Comparison of ENCODE assay signal across 8 cellular contexts in genomic region chr20:62624325-62624690, GRCh38. TPM values are rescaled to one million over a fixed set of nuclear protein-coding genes. Genes with fewer than 3 reads are reported as not detected.
DNase-seq lines count a peak whose midpoint lies in the region; ATAC-seq and TF ChIP-seq lines count a peak whose summit lies in the region.

No MANE protein-coding gene starts in this region.

- peak overlapping the region; percentile 100 for H3K27ac ChIP-seq in C4-2B
- peak overlapping the region; percentile 92 for H3K27ac ChIP-seq in mesodermal cell (ENCODE audit: low read depth, low read length, severe bottlenecking)

- H3K4me1 ChIP-seq in mesodermal cell (ENCODE audit: control insufficient read depth, insufficient read depth, low read length, poor library complexity, severe bottlenecking) = peaks cover 32% of the 10 kb centered on the region

- POLR2A ChIA-PET in activated naive CD8-positive, alpha-beta T cell treated with anti-CD3 and anti-CD28 coated beads, Interleukin-2, amount 10 ng/mL, durations not matched to agents 7 days and 5 days (lab: Charles Lee) = interaction anchor here (0.9 to 4.8 kb wide), 18 partner anchors 10 to 896 kb away, joined by 3 to 61 read pairs (median 4); partner anchors contain the start of genes MRGBP, PPDPF, RPS21 and SLCO4A1

- H3K36me3 Mint-ChIP-seq in activated naive CD8-positive, alpha-beta T cell treated with anti-CD3 and anti-CD28 coated beads, Interleukin-2, amount 10 ng/mL, durations not matched to agents 7 days and 5 days = no peaks in the 10 kb centered on the region

- no peaks in the 10 kb centered on the region for H3K9me3 ChIP-seq in mesodermal cell (ENCODE audit: control insufficient read depth, low read length)

- WGBS in mesodermal cell (ENCODE audit: insufficient coverage in 2 of 2), 2 experiments = 75 to 87% methylated on average over 4 to 9 of the region's 9 CpGs

- H3K27me3 Mint-ChIP-seq in activated naive CD8-positive, alpha-beta T cell treated with anti-CD3 and anti-CD28 coated beads, Interleukin-2, amount 10 ng/mL, durations not matched to agents 7 days and 5 days = no peaks in the 10 kb centered on the region

- no peaks in the 10 kb centered on the region for H3K36me3 ChIP-seq in mesodermal cell (ENCODE audit: control insufficient read depth, insufficient read depth, low read length)

- peak overlapping the region; percentile 86 for H3K4me3 Mint-ChIP-seq in activated naive CD8-positive, alpha-beta T cell treated with anti-CD3 and anti-CD28 coated beads, Interleukin-2, amount 10 ng/mL, durations not matched to agents 7 days and 5 days

- peak; percentile 85 for TF ChIP-seq CTCF in C4-2B (conservative IDR thresholded peaks at IDR 0.05)

- DNase-seq in activated naive CD8-positive, alpha-beta T cell treated with anti-CD3 and anti-CD28 coated beads, Interleukin-2, amount 10 ng/mL, durations not matched to agents 7 days and 5 days = peak; percentile 72
- DNase-seq in NCI-H1092 treated with DMSO at 0.1 percent for 48 hours (lab: John Stamatoyannopoulos, UW) (no peak), NCI-H446 (lab: John Stamatoyannopoulos, UW) (no peak), Ammon's horn (ENCODE audit: low spot score) (no peak)

- peaks cover 22% of the 10 kb centered on the region for H3K4me1 Mint-ChIP-seq in activated naive CD8-positive, alpha-beta T cell treated with anti-CD3 and anti-CD28 coated beads, Interleukin-2, amount 10 ng/mL, durations not matched to agents 7 days and 5 days

- no peaks in the 10 kb centered on the region for H3K9me3 Mint-ChIP-seq in activated naive CD8-positive, alpha-beta T cell treated with anti-CD3 and anti-CD28 coated beads, Interleukin-2, amount 10 ng/mL, durations not matched to agents 7 days and 5 days

- peak overlapping the region; percentile 98 for H3K27ac Mint-ChIP-seq in activated naive CD8-positive, alpha-beta T cell treated with anti-CD3 and anti-CD28 coated beads, Interleukin-2, amount 10 ng/mL, durations not matched to agents 7 days and 5 days

- ATAC-seq in GM19324 (IDR thresholded peaks at IDR 0.05; ENCODE audit: low FRiP score, unreplicated experiment) (peak; percentile 49), HG03280 (IDR thresholded peaks at IDR 0.05; ENCODE audit: unreplicated experiment) (peak; percentile 53)
- ATAC-seq in activated naive CD8-positive, alpha-beta T cell treated with anti-CD3 and anti-CD28 coated beads, Interleukin-2, amount 10 ng/mL, durations not matched to agents 7 days and 5 days (ENCODE audit: low read depth) = peak; percentile 53

- no peak overlapping the region for H3K4me3 ChIP-seq in mesodermal cell (ENCODE audit: extremely low read depth, insufficient read depth, low read length, poor library complexity, severe bottlenecking)

RNA-seq across cellular contexts. Expression of gene SLCO4A1, which starts 18.0 kb away (rescaled TPM):
- 10 to 100 TPM; 57.5 to 61.9 TPM for total RNA-seq in activated naive CD8-positive, alpha-beta T cell treated with anti-CD3 and anti-CD28 coated beads, Interleukin-2, amount 10 ng/mL, durations not matched to agents 7 days and 5 days
- polyA plus RNA-seq in mesodermal cell (2013, experiment 1 of 2) = 1.6 TPM
- polyA plus RNA-seq in mesodermal cell (2013, experiment 2 of 2) = 1.1 TPM
